ENCODE assay signal across 8 cellular contexts in genomic region chr5:54517174-54517511, GRCh38. TPM values are rescaled to one million over a fixed set of nuclear protein-coding genes. Genes with fewer than 3 reads are reported as not detected.
A peak's percentile ranks its signal among the peaks of the same experiment; 100 is the strongest.
DNase-seq lines count a peak whose midpoint lies in the region; TF ChIP-seq lines count a peak whose summit lies in the region.

No MANE protein-coding gene starts in this region.

- H3K9me3 ChIP-seq in OCI-LY3 (ENCODE audit: insufficient read depth, low read length) (no peaks in the 10 kb centered on the region), esophagus muscularis mucosa (no peaks in the 10 kb centered on the region)

- 7% methylated on average over 4 of the region's 4 CpGs for WGBS in esophagus muscularis mucosa

- H3K9ac ChIP-seq in OCI-LY3 (ENCODE audit: low read length), result peak overlapping the region; percentile 45

- no peak for TF ChIP-seq POLR2A in esophagus muscularis mucosa (IDR thresholded peaks at IDR 0.05; ENCODE audit: low read depth)

- no peak overlapping the region for H3K27ac ChIP-seq in OCI-LY3 (ENCODE audit: low read length)
- H3K27ac ChIP-seq in esophagus muscularis mucosa (replicated peaks in 1 of 4), result peak overlapping the region in 3 of 4 donors; percentile 22 to 96 (median 94)

- peaks cover 39% of the 10 kb centered on the region for H3K36me3 ChIP-seq in OCI-LY3 (replicated peaks; ENCODE audit: low read depth, low read length)
- H3K36me3 ChIP-seq in esophagus muscularis mucosa, result no peaks in the 10 kb centered on the region

- H2AFZ ChIP-seq in OCI-LY3 (ENCODE audit: low read depth, low read length), result peak overlapping the region; percentile 94; the same call in 1 of the 2 replicates

- intact Hi-C loops in esophagus muscularis mucosa (cut with DNase I), result loop anchor here (1.0 to 10.0 kb wide), 3 partner anchors 328 to 638 kb away; no protein-coding TSS in a partner anchor

- peak overlapping the region; percentile 95 for H3K4me2 ChIP-seq in OCI-LY3 (ENCODE audit: low read length)

- H3K27me3 ChIP-seq in OCI-LY3 (ENCODE audit: low read depth, low read length) (peaks cover 11% of the 10 kb centered on the region; the same call in 1 of the 2 replicates), esophagus muscularis mucosa (no peaks in the 10 kb centered on the region)

- peaks cover 46% of the 10 kb centered on the region for H3K79me2 ChIP-seq in OCI-LY3 (ENCODE audit: low read length)

- H3K4me3 ChIP-seq in OCI-LY3 (ENCODE audit: low read length) (peak overlapping the region; percentile 79), esophagus muscularis mucosa (peak overlapping the region; percentile 74 to 99 (median 96))

- peak; percentile 58 for DNase-seq in NCI-H748 (lab: John Stamatoyannopoulos, UW; ENCODE audit: unreplicated experiment)
- DNase-seq in NCI-H748 treated with DMSO at 0.1 percent for 48 hours (lab: John Stamatoyannopoulos, UW), result no peak
- no peak for DNase-seq in esophagus muscularis mucosa (ENCODE audit: extremely low spot score)
- peak; percentile 60 for DNase-seq in renal cortical epithelial cell (ENCODE audit: low read depth)
- no peak for DNase-seq in COLO668 (lab: John Stamatoyannopoulos, UW; ENCODE audit: unreplicated experiment)
- no peak for DNase-seq in islet precursor cell
- no peak for DNase-seq in NCI-H1930 (lab: John Stamatoyannopoulos, UW)

- peaks cover 37% of the 10 kb centered on the region for H4K20me1 ChIP-seq in OCI-LY3 (ENCODE audit: insufficient read depth, low read length)

- TF ChIP-seq EP300 in esophagus muscularis mucosa (IDR thresholded peaks at IDR 0.05), result no peak

- TF ChIP-seq CTCF in OCI-LY3 (IDR thresholded peaks at IDR 0.05; ENCODE audit: low read depth, low read length) (no peak), esophagus muscularis mucosa (IDR thresholded peaks at IDR 0.05) (no peak)

- H3K4me1 ChIP-seq in OCI-LY3 (ENCODE audit: low read length) (peaks cover 47% of the 10 kb centered on the region), esophagus muscularis mucosa (peaks cover 24 to 49% (median 47%) of the 10 kb centered on the region in 4 donors)

RNA-seq across cellular contexts. Expression of gene SNX18, which starts 0.4 kb away (rescaled TPM):
- total RNA-seq in esophagus muscularis mucosa (10 to 100 TPM; 34.1 to 93.3 (median 57.4) TPM), renal cortical epithelial cell (11.6 and 16.7 TPM in 2 replicates)

Comparison
In these comparisons a context has a peak if more than half of its experiments do, and no peak if none do; other contexts are left out.
1. DNase-seq: peak in NCI-H748 (single experiment) and renal cortical epithelial cell (single experiment); none in NCI-H748 treated with DMSO at 0.1 percent for 48 hours (single experiment), esophagus muscularis mucosa (single experiment), COLO668 (single experiment), islet precursor cell (single experiment) and NCI-H1930 (0 of 2).